In the genomic region with DNA sequence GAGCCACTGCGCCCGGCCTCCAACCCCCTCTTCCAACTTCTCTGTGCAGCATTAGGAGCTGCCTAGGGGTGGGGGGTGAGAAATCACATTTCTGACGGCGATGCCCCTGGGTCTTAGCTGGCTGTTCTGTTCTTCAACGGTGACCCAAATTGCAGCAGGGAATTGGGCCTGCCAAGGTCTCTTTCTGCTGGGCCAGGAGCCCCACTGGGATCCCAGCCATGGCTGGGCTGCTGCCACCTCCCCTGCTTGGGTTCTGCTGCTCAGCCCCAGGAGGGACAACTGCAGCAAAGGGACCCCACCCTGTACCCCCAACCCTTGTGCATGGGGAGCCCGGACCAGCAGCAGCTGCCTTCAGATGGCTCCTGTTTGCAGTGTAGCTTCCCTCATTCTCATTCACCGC, we compare ENCODE assay signal across 15 cellular contexts. TPM values are rescaled to one million over a fixed set of nuclear protein-coding genes. Genes with fewer than 3 reads are reported as not detected.
DNase-seq lines count a peak whose midpoint lies in the region; TF ChIP-seq lines count a peak whose summit lies in the region.
"Had no signal": no experiment of that assay in that cellular context is flagged by ENCODE, and none has a peak within 500 bp of the region (broad histone marks: within the 10 kb centered on the region; RNA-seq: fewer than 3 reads in every experiment).

No MANE protein-coding gene starts in this region.

- H3K36me3 ChIP-seq in SK-N-MC (ENCODE audit: insufficient read depth, low read length) = no peaks in the 10 kb centered on the region
- H3K36me3 ChIP-seq in osteoblast (ENCODE audit: insufficient read depth, low read length) = no peaks in the 10 kb centered on the region
- no peaks in the 10 kb centered on the region for H3K36me3 ChIP-seq in testis (ENCODE audit: low read depth, missing control alignments)
- H3K36me3 ChIP-seq: BE2C had no signal

- peaks cover 5% of the 10 kb centered on the region for H3K27me3 Mint-ChIP-seq in glutamatergic neuron (ENCODE audit: unreplicated experiment)
- H3K27me3 Mint-ChIP-seq: CD4-positive, CD25-positive, alpha-beta regulatory T cell; CD8-positive, alpha-beta memory T cell had no signal

- TF ChIP-seq CTCF in glutamatergic neuron (IDR thresholded peaks at IDR 0.05; ENCODE audit: partially characterized antibody, unreplicated experiment) = no peak
- TF ChIP-seq CTCF in osteoblast (IDR thresholded peaks at IDR 0.05; ENCODE audit: extremely low read depth, low read depth, low read length) = no peak
- TF ChIP-seq CTCF in testis (IDR thresholded peaks at IDR 0.05) = no peak

- no peak overlapping the region for H2AFZ ChIP-seq in osteoblast (ENCODE audit: low read length)
- H2AFZ ChIP-seq: GM23248 had no signal

- no peaks in the 10 kb centered on the region for H3K36me3 Mint-ChIP-seq in glutamatergic neuron (ENCODE audit: unreplicated experiment)
- H3K36me3 Mint-ChIP-seq: CD4-positive, CD25-positive, alpha-beta regulatory T cell had no signal

- no peaks in the 10 kb centered on the region for H3K4me1 ChIP-seq in osteoblast (ENCODE audit: insufficient read depth, low read length)
- H3K4me1 ChIP-seq in testis = no peaks in the 10 kb centered on the region
- H3K4me1 ChIP-seq: BE2C had no signal

- DNase-seq in SK-N-MC (ENCODE audit: low read depth, low spot score) (no peak), glutamatergic neuron (no peak), osteoblast (ENCODE audit: insufficient read length, low spot score, missing footprints) (peak; percentile 68), testis (no peak), retina (no peak), germinal center (ENCODE audit: low spot score) (no peak)
- DNase-seq: ACHN; BE2C; CD4-positive, CD25-positive, alpha-beta regulatory T cell; CD8-positive, alpha-beta memory T cell; COR-L47; GM23248; H7; HFFc6; IMR-90 had no signal

- H3K79me2 ChIP-seq in osteoblast (ENCODE audit: insufficient read depth, low read length) = no peaks in the 10 kb centered on the region

- H3K4me3 ChIP-seq in SK-N-MC (no peak overlapping the region), osteoblast (ENCODE audit: insufficient read depth, low read length) (no peak overlapping the region), testis (no peak overlapping the region)
- H3K4me3 ChIP-seq: GM23248 had no signal

- H3K4me3 Mint-ChIP-seq in glutamatergic neuron (ENCODE audit: unreplicated experiment) = no peak overlapping the region
- H3K4me3 Mint-ChIP-seq: CD8-positive, alpha-beta memory T cell; HFFc6 had no signal

- H3K9me3 ChIP-seq in SK-N-MC (ENCODE audit: low read depth, low read length) = no peaks in the 10 kb centered on the region
- no peaks in the 10 kb centered on the region for H3K9me3 ChIP-seq in osteoblast (ENCODE audit: low read depth, low read length)
- H3K9me3 ChIP-seq in testis = no peaks in the 10 kb centered on the region
- H3K9me3 ChIP-seq: BE2C had no signal

- no peaks in the 10 kb centered on the region for H3K27me3 ChIP-seq in osteoblast (ENCODE audit: insufficient read depth, low read length)
- no peaks in the 10 kb centered on the region for H3K27me3 ChIP-seq in testis
- H3K27me3 ChIP-seq: BE2C had no signal

- no peak overlapping the region for H3K9ac ChIP-seq in SK-N-MC (ENCODE audit: insufficient read length)
- H3K9ac ChIP-seq: GM23248 had no signal

- no peak overlapping the region for H3K4me2 ChIP-seq in osteoblast (ENCODE audit: insufficient read depth, low read length)

- peaks cover 21% of the 10 kb centered on the region for H3K4me1 Mint-ChIP-seq in glutamatergic neuron (ENCODE audit: low read depth, unreplicated experiment)

- peak overlapping the region; percentile 79 for H3K27ac Mint-ChIP-seq in glutamatergic neuron (ENCODE audit: unreplicated experiment)
- H3K27ac Mint-ChIP-seq: CD4-positive, CD25-positive, alpha-beta regulatory T cell; HFFc6 had no signal

- 48 to 54% methylated on average over 6 to 7 of the region's 7 CpGs for WGBS in testis, 2 donors

- intact Hi-C loops in testis (cut with DNase I; ENCODE audit: low total_unique reads) = no loop called here

- H3K9me3 Mint-ChIP-seq in glutamatergic neuron (ENCODE audit: unreplicated experiment) = peaks cover 2% of the 10 kb centered on the region
- H3K9me3 Mint-ChIP-seq: CD4-positive, CD25-positive, alpha-beta regulatory T cell; CD8-positive, alpha-beta memory T cell; HFFc6 had no signal

- peak overlapping the region; percentile 15; the same call in 1 of the 2 replicates for H3K27ac ChIP-seq in SK-N-MC
- H3K27ac ChIP-seq in osteoblast (ENCODE audit: low read depth, low read length) = no peak overlapping the region
- no peak overlapping the region for H3K27ac ChIP-seq in testis
- H3K27ac ChIP-seq: GM23248 had no signal

- no peak for TF ChIP-seq POLR2A in testis (IDR thresholded peaks at IDR 0.05)

- no peaks in the 10 kb centered on the region for H4K20me1 ChIP-seq in osteoblast (ENCODE audit: insufficient read depth, low read length)

RNA-seq across cellular contexts. Expression of a gene that starts 43.7 kb away (rescaled TPM):
- total RNA-seq in glutamatergic neuron (ENCODE audit: unreplicated experiment) (66.2 TPM), osteoblast (27.1 and 32.7 TPM in 2 replicates), testis (10 to 100 TPM; 50.0 to 69.6 TPM)
- polyA plus RNA-seq in testis (ENCODE audit: insufficient read depth, low read depth, low replicate concordance) = 53.2 TPM
